In genomic region chr14:92729632-92730358, GRCh38 we compare ENCODE assay signal across 8 cellular contexts. TPM values are rescaled to one million over a fixed set of nuclear protein-coding genes. Genes with fewer than 3 reads are reported as not detected.
DNase-seq lines count a peak whose midpoint lies in the region; ATAC-seq and TF ChIP-seq lines count a peak whose summit lies in the region.

No MANE protein-coding gene starts in this region.

- no TSS peak for BruUV-seq in MCF 10A (replicated peaks; lab: Mats Ljungman, UMichigan)

- H3K4me1 Mint-ChIP-seq in MCF 10A (ENCODE audit: insufficient read depth, unreplicated experiment) (peaks cover 26% of the 10 kb centered on the region), progenitor cell of endocrine pancreas (ENCODE audit: low read depth) (peaks cover 17% of the 10 kb centered on the region)
- peaks cover 16% of the 10 kb centered on the region for H3K4me1 Mint-ChIP-seq in activated CD8-positive, alpha-beta T cell treated with anti-CD3 and anti-CD28 coated beads for 36 hours (ENCODE audit: low read depth)
- peaks cover 35% of the 10 kb centered on the region for H3K4me1 Mint-ChIP-seq in stimulated activated effector memory CD8-positive, alpha-beta T cell treated with anti-CD3 and anti-CD28 coated beads, Interleukin-12 subunit alpha, Interleukin-12 subunit beta, amount 100 ng/mL, for 72 hours

- peak; percentile 78 for ATAC-seq in HG03135 (IDR thresholded peaks at IDR 0.05; ENCODE audit: unreplicated experiment)
- peak; percentile 50 for ATAC-seq in activated CD8-positive, alpha-beta T cell treated with anti-CD3 and anti-CD28 coated beads for 36 hours
- peak; percentile 77 for ATAC-seq in stimulated activated effector memory CD8-positive, alpha-beta T cell treated with anti-CD3 and anti-CD28 coated beads, Interleukin-12 subunit alpha, Interleukin-12 subunit beta, amount 100 ng/mL, for 72 hours
- ATAC-seq in GM18519 (IDR thresholded peaks at IDR 0.05; ENCODE audit: low FRiP score, unreplicated experiment): no peak

- no peak overlapping the region for H3K4me3 Mint-ChIP-seq in MCF 10A (ENCODE audit: unreplicated experiment)
- peak overlapping the region; percentile 20 for H3K4me3 Mint-ChIP-seq in activated CD8-positive, alpha-beta T cell treated with anti-CD3 and anti-CD28 coated beads for 36 hours
- no peak overlapping the region for H3K4me3 Mint-ChIP-seq in stimulated activated effector memory CD8-positive, alpha-beta T cell treated with anti-CD3 and anti-CD28 coated beads, Interleukin-12 subunit alpha, Interleukin-12 subunit beta, amount 100 ng/mL, for 72 hours
- no peak overlapping the region for H3K4me3 Mint-ChIP-seq in progenitor cell of endocrine pancreas (ENCODE audit: low read depth)

- no peaks in the 10 kb centered on the region for H3K27me3 Mint-ChIP-seq in MCF 10A (ENCODE audit: insufficient read depth, unreplicated experiment)
- H3K27me3 Mint-ChIP-seq in activated CD8-positive, alpha-beta T cell treated with anti-CD3 and anti-CD28 coated beads for 36 hours: peaks cover 3% of the 10 kb centered on the region
- H3K27me3 Mint-ChIP-seq in progenitor cell of endocrine pancreas: no peaks in the 10 kb centered on the region

- H3K9me3 Mint-ChIP-seq in MCF 10A (ENCODE audit: unreplicated experiment): no peaks in the 10 kb centered on the region
- no peaks in the 10 kb centered on the region for H3K9me3 Mint-ChIP-seq in activated CD8-positive, alpha-beta T cell treated with anti-CD3 and anti-CD28 coated beads for 36 hours
- H3K9me3 Mint-ChIP-seq in stimulated activated effector memory CD8-positive, alpha-beta T cell treated with anti-CD3 and anti-CD28 coated beads, Interleukin-12 subunit alpha, Interleukin-12 subunit beta, amount 100 ng/mL, for 72 hours: no peaks in the 10 kb centered on the region
- peaks cover 9% of the 10 kb centered on the region for H3K9me3 Mint-ChIP-seq in progenitor cell of endocrine pancreas (ENCODE audit: low read depth)

- H3K4me3 ChIP-seq in breast epithelium: no peak overlapping the region

- CTCF ChIA-PET in MCF 10A (lab: Yijun Ruan, JAX): interaction anchor here (2.0 kb wide), 1 partner anchor 21 kb away, joined by 5 read pairs; no protein-coding TSS in a partner anchor
- CTCF ChIA-PET in activated CD8-positive, alpha-beta T cell treated with anti-CD3 and anti-CD28 coated beads for 36 hours (lab: Charles Lee): interaction anchor here (1.0 kb wide), 1 partner anchor 10 kb away, joined by 3 read pairs; no protein-coding TSS in a partner anchor

- TF ChIP-seq CTCF in MCF 10A (IDR thresholded peaks at IDR 0.05; ENCODE audit: unreplicated experiment) (no peak), breast epithelium (IDR thresholded peaks at IDR 0.05) (no peak), progenitor cell of endocrine pancreas (IDR thresholded peaks at IDR 0.05; ENCODE audit: unreplicated experiment) (no peak)
- TF ChIP-seq CTCF in activated CD8-positive, alpha-beta T cell treated with anti-CD3 and anti-CD28 coated beads for 36 hours (IDR thresholded peaks at IDR 0.05): no peak

- peaks cover 4% of the 10 kb centered on the region for H3K36me3 Mint-ChIP-seq in MCF 10A (ENCODE audit: insufficient read depth, unreplicated experiment)
- peaks cover 10% of the 10 kb centered on the region for H3K36me3 Mint-ChIP-seq in activated CD8-positive, alpha-beta T cell treated with anti-CD3 and anti-CD28 coated beads for 36 hours (ENCODE audit: low read depth)
- H3K36me3 Mint-ChIP-seq in stimulated activated effector memory CD8-positive, alpha-beta T cell treated with anti-CD3 and anti-CD28 coated beads, Interleukin-12 subunit alpha, Interleukin-12 subunit beta, amount 100 ng/mL, for 72 hours: peaks cover 5% of the 10 kb centered on the region
- peaks cover 34% of the 10 kb centered on the region for H3K36me3 Mint-ChIP-seq in progenitor cell of endocrine pancreas (ENCODE audit: insufficient read depth)

- peak overlapping the region; percentile 49 for H3K27ac Mint-ChIP-seq in MCF 10A (ENCODE audit: low read depth, unreplicated experiment)
- no peak overlapping the region for H3K27ac Mint-ChIP-seq in activated CD8-positive, alpha-beta T cell treated with anti-CD3 and anti-CD28 coated beads for 36 hours
- H3K27ac Mint-ChIP-seq in stimulated activated effector memory CD8-positive, alpha-beta T cell treated with anti-CD3 and anti-CD28 coated beads, Interleukin-12 subunit alpha, Interleukin-12 subunit beta, amount 100 ng/mL, for 72 hours: peak overlapping the region; percentile 8
- H3K27ac Mint-ChIP-seq in progenitor cell of endocrine pancreas: no peak overlapping the region

- no peaks in the 10 kb centered on the region for H3K27me3 ChIP-seq in breast epithelium

- no peaks in the 10 kb centered on the region for H3K36me3 ChIP-seq in breast epithelium

- H3K4me1 ChIP-seq in breast epithelium: no peaks in the 10 kb centered on the region

- peak overlapping the region in 1 of 2 donors; percentile 72 for H3K27ac ChIP-seq in breast epithelium

- POLR2A ChIA-PET in MCF 10A (lab: Yijun Ruan, JAX): interaction anchor here (1.3 to 2.1 kb wide), 2 partner anchors 19 to 63 kb away, joined by 5 to 12 read pairs; partner anchors contain the start of genes GOLGA5 and LGMN
- POLR2A ChIA-PET in activated CD8-positive, alpha-beta T cell treated with anti-CD3 and anti-CD28 coated beads for 36 hours (lab: Charles Lee): interaction anchor here (2.1 kb wide), 1 partner anchor 22 kb away, joined by 8 read pairs; no protein-coding TSS in a partner anchor

- H3K9me3 ChIP-seq in breast epithelium: no peaks in the 10 kb centered on the region

- DNase-seq in MCF 10A (ENCODE audit: unreplicated experiment) (peak; percentile 80), breast epithelium (ENCODE audit: low spot score in 2 of 2) (no peak), NCI-H1105 treated with DMSO at 0.1 percent for 48 hours (lab: John Stamatoyannopoulos, UW) (no peak), progenitor cell of endocrine pancreas (ENCODE audit: low spot score, unreplicated experiment) (no peak)
- peak; percentile 69 for DNase-seq in activated CD8-positive, alpha-beta T cell treated with anti-CD3 and anti-CD28 coated beads for 36 hours
- DNase-seq in stimulated activated effector memory CD8-positive, alpha-beta T cell treated with anti-CD3 and anti-CD28 coated beads, Interleukin-12 subunit alpha, Interleukin-12 subunit beta, amount 100 ng/mL, for 72 hours (ENCODE audit: low spot score in 2 of 2): no peak

- intact Hi-C loops in MCF 10A (cut with micrococcal nuclease): no loop called here
- intact Hi-C loops in breast epithelium (cut with DNase I; ENCODE audit: low total_unique reads): no loop called here
- intact Hi-C loops in activated CD8-positive, alpha-beta T cell treated with anti-CD3 and anti-CD28 coated beads for 36 hours (cut with micrococcal nuclease): loop anchor here (5.0 kb wide), 1 partner anchor 38 kb away; no protein-coding TSS in a partner anchor

- TF ChIP-seq POLR2A in breast epithelium (IDR thresholded peaks at IDR 0.05): no peak

RNA-seq across cellular contexts. Expression of gene LGMN, which starts 18.6 kb away (rescaled TPM):
- 16.6 and 20.0 TPM in 2 replicates for total RNA-seq in MCF 10A (2022)
- total RNA-seq in breast epithelium: 100 to 1,000 TPM in 2 of 3 donors, 10 to 100 TPM in 1; 70.8 to 193 (median 122) TPM
- total RNA-seq in activated CD8-positive, alpha-beta T cell treated with anti-CD3 and anti-CD28 coated beads for 36 hours: 1 to 10 TPM; 2.1 to 2.3 TPM
- total RNA-seq in progenitor cell of endocrine pancreas: 63.3 and 73.2 TPM in 2 replicates

Comparison
In these comparisons a context has a peak if more than half of its experiments do, and no peak if none do; other contexts are left out.
1. DNase-seq: peak in MCF 10A (single experiment) and activated CD8-positive, alpha-beta T cell treated with anti-CD3 and anti-CD28 coated beads for 36 hours (single experiment); none in breast epithelium (0 of 2), stimulated activated effector memory CD8-positive, alpha-beta T cell treated with anti-CD3 and anti-CD28 coated beads, Interleukin-12 subunit alpha, Interleukin-12 subunit beta, amount 100 ng/mL, for 72 hours (0 of 2), NCI-H1105 treated with DMSO at 0.1 percent for 48 hours (single experiment) and progenitor cell of endocrine pancreas (single experiment).
2. H3K27ac Mint-ChIP-seq: peak in MCF 10A (single experiment) and stimulated activated effector memory CD8-positive, alpha-beta T cell treated with anti-CD3 and anti-CD28 coated beads, Interleukin-12 subunit alpha, Interleukin-12 subunit beta, amount 100 ng/mL, for 72 hours (single experiment); none in activated CD8-positive, alpha-beta T cell treated with anti-CD3 and anti-CD28 coated beads for 36 hours (single experiment) and progenitor cell of endocrine pancreas (single experiment).